Comparison of ENCODE assay signal across 1 cellular context in the genomic region with DNA sequence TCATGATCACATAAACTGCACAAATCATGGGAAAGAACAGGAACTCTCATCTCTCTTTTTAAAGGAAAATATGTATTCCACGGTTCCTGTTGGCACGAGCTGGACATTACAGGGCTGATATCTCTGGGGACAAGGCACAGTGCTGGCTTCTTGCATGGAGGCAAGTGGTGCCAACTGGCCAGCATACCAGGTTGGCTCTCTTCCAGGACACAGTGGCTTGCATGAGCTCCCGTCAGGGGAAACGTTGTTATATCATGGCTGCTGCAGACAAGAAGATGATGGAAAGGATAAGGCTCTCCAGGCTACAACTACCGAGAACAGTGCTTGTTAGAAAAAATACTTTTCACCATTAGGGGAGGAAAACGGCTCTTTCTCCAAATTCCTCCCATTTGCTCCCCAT.
TF ChIP-seq lines count a peak whose summit lies in the region.

No MANE protein-coding gene starts in this region.

TF ChIP-seq in HepG2, 621 proteins besides CTCF, POLR2A, EP300 and RAD21 (continued from another document):
- TF ChIP-seq, protein P1, sequence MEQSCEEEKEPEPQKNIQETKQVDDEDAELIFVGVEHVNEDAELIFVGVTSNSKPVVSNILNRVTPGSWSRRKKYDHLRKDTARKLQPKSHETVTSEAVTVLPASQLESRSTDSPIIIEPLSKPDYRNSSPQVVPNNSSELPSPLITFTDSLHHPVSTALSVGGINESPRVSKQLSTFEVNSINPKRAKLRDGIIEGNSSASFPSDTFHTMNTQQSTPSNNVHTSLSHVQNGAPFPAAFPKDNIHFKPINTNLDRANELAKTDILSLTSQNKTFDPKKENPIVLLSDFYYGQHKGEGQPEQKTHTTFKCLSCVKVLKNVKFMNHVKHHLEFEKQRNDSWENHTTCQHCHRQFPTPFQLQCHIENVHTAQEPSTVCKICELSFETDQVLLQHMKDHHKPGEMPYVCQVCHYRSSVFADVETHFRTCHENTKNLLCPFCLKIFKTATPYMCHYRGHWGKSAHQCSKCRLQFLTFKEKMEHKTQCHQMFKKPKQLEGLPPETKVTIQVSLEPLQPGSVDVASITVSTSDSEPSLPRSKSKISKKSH (CRISPR knock-in tag; IDR thresholded peaks at IDR 0.05; ENCODE audit: borderline replicate concordance) = no peak
TF ChIP-seq in HepG2: peak in this region for 0.
